25 cellular contexts compared by ENCODE assay signal in genomic region chr13:38570706-38571105, GRCh38.
DNase-seq lines count a peak whose midpoint lies in the region; FAIRE-seq and TF ChIP-seq lines count a peak whose summit lies in the region.
"Had no signal": no experiment of that assay in that cellular context is flagged by ENCODE, and none has a peak within 500 bp of the region (broad histone marks: within the 10 kb centered on the region; RNA-seq: fewer than 3 reads in every experiment).

No MANE protein-coding gene starts in this region.

- intact Hi-C loops in mammary epithelial cell (cut with micrococcal nuclease) (no loop called here), MCF 10A (cut with micrococcal nuclease) (no loop called here)

- no peaks in the 10 kb centered on the region for H3K4me1 ChIP-seq in mammary epithelial cell (ENCODE audit: insufficient read depth, low read length)
- H3K4me1 ChIP-seq in HAP-1, result peaks cover 8% of the 10 kb centered on the region
- H3K4me1 ChIP-seq: A549; BLaER1 treated with 17β-estradiol and CSF1 and Interleukin-3, amounts not matched to agents 10 nM and 100 nM had no signal

- H3K79me2 ChIP-seq in mammary epithelial cell (ENCODE audit: insufficient read depth, low read length), result no peaks in the 10 kb centered on the region

- TF ChIP-seq CTCF in mammary epithelial cell (conservative IDR thresholded peaks at IDR 0.05 in 1 of 2, IDR thresholded peaks at IDR 0.05 in 1 of 2; ENCODE audit: extremely low read depth in 1 of 2, insufficient read depth in 1 of 2, low read depth in 1 of 2, low read length in 2 of 2) (no peak), MCF 10A (IDR thresholded peaks at IDR 0.05; ENCODE audit: unreplicated experiment) (no peak), bronchial epithelial cell (IDR thresholded peaks at IDR 0.05; ENCODE audit: insufficient read depth, low read length, severe bottlenecking) (no peak)

- H3K36me3 ChIP-seq in mammary epithelial cell (ENCODE audit: insufficient read depth, low read length) (no peaks in the 10 kb centered on the region), bronchial epithelial cell (ENCODE audit: control insufficient read depth, insufficient read depth, low read length) (no peaks in the 10 kb centered on the region), HAP-1 (replicated peaks) (no peaks in the 10 kb centered on the region)
- H3K36me3 ChIP-seq: BE2C; BLaER1 treated with 17β-estradiol and CSF1 and Interleukin-3, amounts not matched to agents 10 nM and 100 nM had no signal

- no peak overlapping the region for H3K4me3 Mint-ChIP-seq in MCF 10A (ENCODE audit: unreplicated experiment)
- H3K4me3 Mint-ChIP-seq: CD14-positive monocyte; CD4-positive, alpha-beta T cell; CD8-positive, alpha-beta memory T cell had no signal

- no peak overlapping the region for H3K4me3 ChIP-seq in mammary epithelial cell (replicated peaks in 1 of 3; ENCODE audit: insufficient read depth in 1 of 3, low read depth in 2 of 3, low read length in 3 of 3)
- no peak overlapping the region for H3K4me3 ChIP-seq in bronchial epithelial cell (ENCODE audit: low read depth, low read length)
- H3K4me3 ChIP-seq in HAP-1, result no peak overlapping the region
- H3K4me3 ChIP-seq: A549; BLaER1 treated with 17β-estradiol and CSF1 and Interleukin-3, amounts not matched to agents 10 nM and 100 nM; GM12878 had no signal

- no peaks in the 10 kb centered on the region for H3K9me3 Mint-ChIP-seq in MCF 10A (ENCODE audit: unreplicated experiment)
- H3K9me3 Mint-ChIP-seq: CD4-positive, alpha-beta T cell had no signal

- peaks cover 8% of the 10 kb centered on the region for H3K9me3 ChIP-seq in mammary epithelial cell (replicated peaks; ENCODE audit: insufficient read depth, low read length)
- peaks cover 2% of the 10 kb centered on the region; the same call in 1 of the 2 replicates for H3K9me3 ChIP-seq in HAP-1
- H3K9me3 ChIP-seq: A549; BE2C; BLaER1 treated with 17β-estradiol and CSF1 and Interleukin-3, amounts not matched to agents 10 nM and 100 nM had no signal

- no peaks in the 10 kb centered on the region for H3K36me3 Mint-ChIP-seq in MCF 10A (ENCODE audit: insufficient read depth, unreplicated experiment)
- H3K36me3 Mint-ChIP-seq: CD14-positive monocyte; CD8-positive, alpha-beta memory T cell had no signal

- dilution Hi-C loops in mammary epithelial cell (cut with HindIII; ENCODE audit: low sequenced_read_pairs), result no loop called here

- POLR2A ChIA-PET in MCF 10A (lab: Yijun Ruan, JAX), result interaction anchor here (0.6 kb wide), 1 partner anchor 134 kb away, joined by 3 read pairs; no protein-coding TSS in a partner anchor

- no peaks in the 10 kb centered on the region for H4K20me1 ChIP-seq in mammary epithelial cell (ENCODE audit: insufficient read depth, low read length)
- H4K20me1 ChIP-seq: BLaER1 treated with 17β-estradiol and CSF1 and Interleukin-3, amounts not matched to agents 10 nM and 100 nM had no signal

- DNase-seq in mammary epithelial cell, result peak; percentile 25
- no peak for DNase-seq in MCF 10A (ENCODE audit: unreplicated experiment)
- peak; percentile 70 for DNase-seq in bronchial epithelial cell (ENCODE audit: low read depth)
- DNase-seq in epithelial cell of prostate (ENCODE audit: low read depth, low spot score), result peak; percentile 10
- no peak for DNase-seq in MV-4-11 (lab: John Stamatoyannopoulos, UW)
- no peak for DNase-seq in HAP-1 (ENCODE audit: low spot score in 2 of 2)
- DNase-seq in NCI-H2107 (lab: John Stamatoyannopoulos, UW), result no peak
- DNase-seq: 8988T; ACHN; AML-193; BE2C; CD4-positive, alpha-beta T cell; CD8-positive, alpha-beta memory T cell; DMS 273 treated with DMSO at 0.1 percent for 48 hours; DMS79; EL; GDM1; GOT3; HCEC 1CT had no signal

- no peak overlapping the region for H2AFZ ChIP-seq in mammary epithelial cell (ENCODE audit: low read depth, low read length)

- no peak overlapping the region for H3K27ac Mint-ChIP-seq in MCF 10A (ENCODE audit: low read depth, unreplicated experiment)
- H3K27ac Mint-ChIP-seq: CD14-positive monocyte; CD4-positive, alpha-beta T cell; CD8-positive, alpha-beta memory T cell had no signal

- no peak overlapping the region for H3K4me2 ChIP-seq in mammary epithelial cell (ENCODE audit: insufficient read depth, low read depth, low read length)
- H3K4me2 ChIP-seq: A549; BLaER1 treated with 17β-estradiol and CSF1 and Interleukin-3, amounts not matched to agents 10 nM and 100 nM had no signal

- no peaks in the 10 kb centered on the region for H3K4me1 Mint-ChIP-seq in MCF 10A (ENCODE audit: insufficient read depth, unreplicated experiment)
- H3K4me1 Mint-ChIP-seq: CD14-positive monocyte; CD8-positive, alpha-beta memory T cell had no signal

- 55% methylated on average over 1 of the region's 1 CpG for WGBS in mammary epithelial cell (ENCODE audit: low coverage, missing lambda C conversion rate)

- H3K27me3 Mint-ChIP-seq in MCF 10A (ENCODE audit: insufficient read depth, unreplicated experiment), result no peaks in the 10 kb centered on the region
- H3K27me3 Mint-ChIP-seq: CD4-positive, alpha-beta T cell; CD8-positive, alpha-beta memory T cell had no signal

- in situ Hi-C loops in mammary epithelial cell (cut with MboI; ENCODE audit: low sequenced_read_pairs in 2 of 2) (no loop called here), HAP-1 (cut with MboI; ENCODE audit: low sequenced_read_pairs) (no loop called here)

- H3K27me3 ChIP-seq in mammary epithelial cell (ENCODE audit: insufficient read depth, low read length) (no peaks in the 10 kb centered on the region), bronchial epithelial cell (ENCODE audit: control insufficient read depth, insufficient read depth, low read length) (no peaks in the 10 kb centered on the region), HAP-1 (ENCODE audit: low read depth) (no peaks in the 10 kb centered on the region)
- H3K27me3 ChIP-seq: BE2C; BLaER1 treated with 17β-estradiol and CSF1 and Interleukin-3, amounts not matched to agents 10 nM and 100 nM had no signal

- H3K27ac ChIP-seq in mammary epithelial cell (ENCODE audit: insufficient read depth, low read depth, low read length), result no peak overlapping the region
- no peak overlapping the region for H3K27ac ChIP-seq in epithelial cell of prostate
- H3K27ac ChIP-seq: A549; BLaER1 treated with 17β-estradiol and CSF1 and Interleukin-3, amounts not matched to agents 10 nM and 100 nM had no signal

- FAIRE-seq in bronchial epithelial cell (lab: Jason Lieb, UNC), result no peak
- FAIRE-seq: A549, D721Med, GM12878, H54 had no signal

- CTCF ChIA-PET in mammary epithelial cell (lab: Charles Lee; ENCODE audit: low non-redundant PET), result no interaction called here
- CTCF ChIA-PET in MCF 10A (lab: Yijun Ruan, JAX), result interaction anchor here (1.7 kb wide), 1 partner anchor 11 kb away, joined by 9 read pairs; no protein-coding TSS in a partner anchor

- BruUV-seq in mammary epithelial cell (replicated peaks; lab: Mats Ljungman, UMichigan) (no TSS peak), MCF 10A (replicated peaks; lab: Mats Ljungman, UMichigan) (no TSS peak)

- H3K9ac ChIP-seq in mammary epithelial cell (ENCODE audit: insufficient read depth, low read length), result no peak overlapping the region
- H3K9ac ChIP-seq: BLaER1 treated with 17β-estradiol and CSF1 and Interleukin-3, amounts not matched to agents 10 nM and 100 nM had no signal

Comparison
In these comparisons a context has a peak if more than half of its experiments do, and no peak if none do; other contexts are left out.
1. DNase-seq: peak in mammary epithelial cell (single experiment), bronchial epithelial cell (single experiment) and epithelial cell of prostate (single experiment); none in MCF 10A (single experiment), MV-4-11 (single experiment), HAP-1 (0 of 2) and NCI-H2107 (single experiment).